10 cellular contexts compared by ENCODE assay signal in the genomic region with DNA sequence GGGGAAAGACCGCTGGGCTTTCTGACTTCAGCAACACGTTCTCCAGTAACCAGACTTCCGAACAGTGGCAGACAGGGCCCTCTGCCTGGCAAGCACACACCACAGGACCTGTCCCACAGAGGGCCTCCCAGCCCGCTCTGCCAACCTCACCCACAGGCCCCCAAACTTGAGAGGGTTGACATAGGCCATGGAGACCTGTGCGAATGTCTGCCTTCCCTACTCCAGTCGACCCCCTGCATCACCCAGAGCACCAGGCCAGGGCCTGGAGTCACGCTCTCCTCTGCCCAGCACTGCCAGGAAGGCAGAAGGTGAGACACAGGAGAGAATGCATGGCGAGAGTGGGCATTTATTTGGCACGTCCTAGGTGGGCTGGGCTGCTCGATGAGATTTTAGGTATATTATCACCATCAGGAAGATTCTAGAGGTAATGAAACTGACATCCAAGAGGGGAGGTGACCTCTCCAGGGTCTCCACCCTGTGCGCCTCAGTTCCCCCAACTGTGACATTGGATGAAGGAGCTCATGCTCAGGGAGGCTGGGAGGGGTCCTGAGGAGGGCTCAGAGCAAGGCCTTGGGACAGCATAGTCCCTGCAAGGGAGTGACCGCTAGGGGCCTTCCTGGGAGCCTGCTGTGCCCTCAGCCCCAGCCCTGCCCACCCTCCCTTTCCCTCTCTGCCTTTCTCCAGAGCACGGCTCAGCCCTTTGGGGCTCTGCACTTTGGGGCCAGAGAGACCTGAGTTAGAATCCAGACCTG. TPM values are rescaled to one million over a fixed set of nuclear protein-coding genes. Genes with fewer than 3 reads are reported as not detected.
DNase-seq lines count a peak whose midpoint lies in the region; ATAC-seq and TF ChIP-seq lines count a peak whose summit lies in the region.
"Had no signal": no experiment of that assay in that cellular context is flagged by ENCODE, and none has a peak within 500 bp of the region (broad histone marks: within the 10 kb centered on the region; RNA-seq: fewer than 3 reads in every experiment).

No MANE protein-coding gene starts in this region.

- TF ChIP-seq CTCF in natural killer cell (IDR thresholded peaks at IDR 0.05) (no peak), dorsolateral prefrontal cortex (IDR thresholded peaks at IDR 0.05 in 54 of 56, conservative IDR thresholded peaks at IDR 0.05 in 2 of 56; ENCODE audit: low read depth in 1 of 56, partially characterized antibody in 56 of 56) (no peak), osteocyte (IDR thresholded peaks at IDR 0.05) (no peak)

- H3K9me3 Mint-ChIP-seq in natural killer cell treated with Interleukin-12 subunit alpha and Interleukin-12 subunit beta and Interleukin-15 and Interleukin-18, amount 100 ng/mL, for 72 hours = no peaks in the 10 kb centered on the region
- H3K9me3 Mint-ChIP-seq in natural killer cell = no peaks in the 10 kb centered on the region
- H3K9me3 Mint-ChIP-seq in osteocyte (ENCODE audit: unreplicated experiment) = no peaks in the 10 kb centered on the region
- H3K9me3 Mint-ChIP-seq: nephron had no signal

- no peaks in the 10 kb centered on the region for H3K27me3 ChIP-seq in dorsolateral prefrontal cortex

- H3K27ac ChIP-seq in dorsolateral prefrontal cortex = peak overlapping the region in 49 of 59 donors; percentile 15 to 88 (median 70)

- intact Hi-C loops in natural killer cell (cut with micrococcal nuclease) = loop anchor here (2.0 kb wide), 1 partner anchor 57 kb away; no protein-coding TSS in a partner anchor
- intact Hi-C loops in dorsolateral prefrontal cortex (cut with DNase I) = loop anchor here (1.0 to 10.0 kb wide), 8 partner anchors 55 to 569 kb away; a partner anchor contains a TSS

- H3K4me1 Mint-ChIP-seq in natural killer cell treated with Interleukin-12 subunit alpha and Interleukin-12 subunit beta and Interleukin-15 and Interleukin-18, amount 100 ng/mL, for 72 hours (ENCODE audit: low read depth in 2 of 2) = peaks cover 7 to 13% of the 10 kb centered on the region in 2 donors
- H3K4me1 Mint-ChIP-seq in natural killer cell (peaks cover 15 to 21% of the 10 kb centered on the region in 2 donors), osteocyte (ENCODE audit: unreplicated experiment) (peaks cover 27% of the 10 kb centered on the region)

- peak; percentile 49 for DNase-seq in natural killer cell treated with Interleukin-12 subunit alpha and Interleukin-12 subunit beta and Interleukin-15 and Interleukin-18, amount 100 ng/mL, for 72 hours (ENCODE audit: low spot score)
- DNase-seq in natural killer cell = no peak
- DNase-seq in dorsolateral prefrontal cortex = no peak
- DNase-seq in osteocyte (ENCODE audit: extremely low spot score, unreplicated experiment) = no peak
- DNase-seq: NCI-H1436 treated with DMSO at 0.1 percent for 48 hours had no signal

- H3K4me3 Mint-ChIP-seq in natural killer cell treated with Interleukin-12 subunit alpha and Interleukin-12 subunit beta and Interleukin-15 and Interleukin-18, amount 100 ng/mL, for 72 hours = no peak overlapping the region
- H3K4me3 Mint-ChIP-seq in natural killer cell = no peak overlapping the region
- no peak overlapping the region for H3K4me3 Mint-ChIP-seq in osteocyte (ENCODE audit: unreplicated experiment)
- H3K4me3 Mint-ChIP-seq: nephron had no signal

- H3K36me3 Mint-ChIP-seq in natural killer cell treated with Interleukin-12 subunit alpha and Interleukin-12 subunit beta and Interleukin-15 and Interleukin-18, amount 100 ng/mL, for 72 hours = no peaks in the 10 kb centered on the region
- H3K36me3 Mint-ChIP-seq in natural killer cell (no peaks in the 10 kb centered on the region), osteocyte (ENCODE audit: unreplicated experiment) (no peaks in the 10 kb centered on the region)

- H3K27me3 Mint-ChIP-seq in natural killer cell treated with Interleukin-12 subunit alpha and Interleukin-12 subunit beta and Interleukin-15 and Interleukin-18, amount 100 ng/mL, for 72 hours = peaks cover 17% of the 10 kb centered on the region in 2 donors
- H3K27me3 Mint-ChIP-seq in natural killer cell (ENCODE audit: low read depth in 2 of 2) (peaks cover 9 to 31% of the 10 kb centered on the region in 2 donors), osteocyte (ENCODE audit: unreplicated experiment) (peaks cover 4% of the 10 kb centered on the region)

- no peak overlapping the region for H3K27ac Mint-ChIP-seq in natural killer cell treated with Interleukin-12 subunit alpha and Interleukin-12 subunit beta and Interleukin-15 and Interleukin-18, amount 100 ng/mL, for 72 hours
- H3K27ac Mint-ChIP-seq in natural killer cell (no peak overlapping the region), osteocyte (ENCODE audit: unreplicated experiment) (peak overlapping the region; percentile 76)

- ATAC-seq in natural killer cell treated with Interleukin-12 subunit alpha and Interleukin-12 subunit beta and Interleukin-15 and Interleukin-18, amount 100 ng/mL, for 72 hours = no peak
- ATAC-seq in natural killer cell (no peak), GM18511 (IDR thresholded peaks at IDR 0.05; ENCODE audit: unreplicated experiment) (no peak), GM21526 (IDR thresholded peaks at IDR 0.05; ENCODE audit: low FRiP score, unreplicated experiment) (no peak), GM21576 (IDR thresholded peaks at IDR 0.05; ENCODE audit: unreplicated experiment) (no peak), HG03342 (IDR thresholded peaks at IDR 0.05; ENCODE audit: unreplicated experiment) (no peak)

- H3K4me3 ChIP-seq in dorsolateral prefrontal cortex = no peak overlapping the region

RNA-seq across cellular contexts. Expression of a gene that starts 54.9 kb away (rescaled TPM):
- total RNA-seq in natural killer cell treated with Interleukin-12 subunit alpha and Interleukin-12 subunit beta and Interleukin-15 and Interleukin-18, amount 100 ng/mL, for 72 hours = 10 to 100 TPM; 12.4 to 13.6 TPM
- total RNA-seq in natural killer cell (1,000 to 10,000 TPM; 1,579 to 2,725 (median 2,168) TPM), dorsolateral prefrontal cortex (100 to 1,000 TPM in 26 of 120 experiments, 10 to 100 TPM in 94; 25.5 to 228 (median 63.6) TPM), osteocyte (201 and 250 TPM in 2 replicates)
